ENCODE assay signal across 37 cellular contexts in the genomic region with DNA sequence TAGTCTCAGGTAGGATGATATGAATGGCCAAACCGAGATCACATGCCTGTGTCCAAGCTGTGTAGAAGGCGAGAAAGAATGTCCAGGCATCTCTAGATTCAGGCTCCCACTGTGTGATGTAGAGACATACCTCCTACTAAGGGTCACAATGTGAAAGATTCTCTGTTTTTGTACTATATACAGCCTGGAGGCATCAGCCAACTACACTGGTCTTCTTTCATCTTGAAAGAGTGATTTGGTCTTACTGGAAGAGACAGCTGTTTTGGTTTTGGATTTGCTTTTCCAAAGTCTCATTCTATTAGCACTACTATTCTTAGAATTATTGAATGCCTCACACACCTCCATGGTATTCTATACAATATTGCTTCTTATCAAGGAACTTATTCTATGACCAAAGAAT. TPM values are rescaled to one million over a fixed set of nuclear protein-coding genes. Genes with fewer than 3 reads are reported as not detected.
DNase-seq lines count a peak whose midpoint lies in the region; ATAC-seq, FAIRE-seq and TF ChIP-seq lines count a peak whose summit lies in the region.
"Had no signal": no experiment of that assay in that cellular context is flagged by ENCODE, and none has a peak within 500 bp of the region (broad histone marks: within the 10 kb centered on the region; RNA-seq: fewer than 3 reads in every experiment).

No MANE protein-coding gene starts in this region.

- peaks cover 9% of the 10 kb centered on the region for H3K9me3 Mint-ChIP-seq in nephron progenitor cell
- H3K9me3 Mint-ChIP-seq: CD4-positive, alpha-beta memory T cell; CD8-positive, alpha-beta memory T cell; CD8-positive, alpha-beta T cell had no signal

- H3K27me3 ChIP-seq in lower lobe of right lung (ENCODE audit: low read depth) (no peaks in the 10 kb centered on the region), breast epithelium (no peaks in the 10 kb centered on the region)
- H3K27me3 ChIP-seq: BE2C; BLaER1; BLaER1 treated with 17β-estradiol and CSF1 and Interleukin-3, amounts not matched to agents 10 nM and 100 nM had no signal

- ATAC-seq in lower lobe of right lung (no peak), left colon (no peak)
- ATAC-seq: A549; CD8-positive, alpha-beta T cell had no signal

- DNase-seq in GM12891 (ENCODE audit: insufficient read length, low spot score) (no peak), H54 (ENCODE audit: insufficient read length, low spot score) (no peak), SK-MEL-5 (ENCODE audit: low read depth, low spot score) (peak; percentile 54), foreskin melanocyte (peak; percentile 59), nephron progenitor cell (no peak), lower lobe of right lung (no peak), breast epithelium (ENCODE audit: low spot score in 2 of 2) (no peak), left colon (no peak)
- DNase-seq: 8988T; ACHN; AML-193; BE2C; C1 segment of cervical spinal cord; Caco-2; Calu3; CD4-positive, alpha-beta memory T cell; CD4-positive, alpha-beta T cell; CD4-positive, CD25-positive, alpha-beta regulatory T cell; CD8-positive, alpha-beta memory T cell; CD8-positive, alpha-beta T cell; COR-L47; DMS 273 treated with DMSO at 0.1 percent for 48 hours; DMS153; DMS53; DMS79; DMS79 treated with DMSO at 0.1 percent for 48 hours; DND-41; EL had no signal

- H3K36me3 Mint-ChIP-seq in nephron progenitor cell (ENCODE audit: low read depth): peaks cover 48% of the 10 kb centered on the region

- no peaks in the 10 kb centered on the region for H3K27me3 Mint-ChIP-seq in nephron progenitor cell (ENCODE audit: low read depth, poor library complexity)
- H3K27me3 Mint-ChIP-seq: B cell; CD4-positive, alpha-beta memory T cell; CD4-positive, alpha-beta T cell; CD4-positive, CD25-positive, alpha-beta regulatory T cell; CD8-positive, alpha-beta memory T cell had no signal

- FAIRE-seq in GM12891 (lab: Jason Lieb, UNC) (peak; percentile 26), H54 (lab: Jason Lieb, UNC) (peak; percentile 36)
- FAIRE-seq: A204.1, A549, D721Med had no signal

- peaks cover 37% of the 10 kb centered on the region for H3K36me3 ChIP-seq in lower lobe of right lung
- peaks cover 5% of the 10 kb centered on the region for H3K36me3 ChIP-seq in breast epithelium

- H3K4me1 ChIP-seq in lower lobe of right lung (no peaks in the 10 kb centered on the region), breast epithelium (no peaks in the 10 kb centered on the region)
- H3K4me1 ChIP-seq: A549; BE2C; BLaER1; BLaER1 treated with 17β-estradiol and CSF1 and Interleukin-3, amounts not matched to agents 10 nM and 100 nM; Caco-2 had no signal

- TF ChIP-seq CTCF in nephron progenitor cell (IDR thresholded peaks at IDR 0.05) (no peak), lower lobe of right lung (IDR thresholded peaks at IDR 0.05) (no peak), breast epithelium (IDR thresholded peaks at IDR 0.05) (no peak)

- no peak overlapping the region for H3K4me3 ChIP-seq in lower lobe of right lung
- no peak overlapping the region for H3K4me3 ChIP-seq in breast epithelium
- H3K4me3 ChIP-seq: A549; BLaER1; BLaER1 treated with 17β-estradiol and CSF1 and Interleukin-3, amounts not matched to agents 10 nM and 100 nM had no signal

- no peak overlapping the region for H3K27ac Mint-ChIP-seq in nephron progenitor cell
- H3K27ac Mint-ChIP-seq: B cell; CD14-positive monocyte; CD4-positive, alpha-beta memory T cell; CD4-positive, alpha-beta T cell; CD4-positive, CD25-positive, alpha-beta regulatory T cell; CD8-positive, alpha-beta memory T cell; CD8-positive, alpha-beta T cell had no signal

- H3K9me3 ChIP-seq in lower lobe of right lung (no peaks in the 10 kb centered on the region), breast epithelium (no peaks in the 10 kb centered on the region)
- H3K9me3 ChIP-seq: A549; BE2C; BLaER1; BLaER1 treated with 17β-estradiol and CSF1 and Interleukin-3, amounts not matched to agents 10 nM and 100 nM; Caco-2 had no signal

- H3K4me3 Mint-ChIP-seq in nephron progenitor cell: no peak overlapping the region
- H3K4me3 Mint-ChIP-seq: B cell; CD14-positive monocyte; CD4-positive, alpha-beta memory T cell; CD4-positive, alpha-beta T cell; CD4-positive, CD25-positive, alpha-beta regulatory T cell; CD8-positive, alpha-beta memory T cell; CD8-positive, alpha-beta T cell had no signal

- TF ChIP-seq POLR2A in GM12891 (IDR thresholded peaks at IDR 0.05; ENCODE audit: low read depth, low read length) (no peak), H54 (IDR thresholded peaks at IDR 0.05; ENCODE audit: low read depth, low read length) (no peak), breast epithelium (IDR thresholded peaks at IDR 0.05) (no peak)

- intact Hi-C loops in lower lobe of right lung (cut with DNase I): no loop called here
- intact Hi-C loops in breast epithelium (cut with DNase I; ENCODE audit: low total_unique reads): no loop called here
- intact Hi-C loops in left colon (cut with DNase I, micrococcal nuclease): no loop called here

- in situ Hi-C loops in SK-MEL-5 (cut with HindIII; ENCODE audit: low pct_unique_long_range_greater_than_20kb, low sequenced_read_pairs): no loop called here

- H3K4me1 Mint-ChIP-seq in nephron progenitor cell: no peaks in the 10 kb centered on the region
- H3K4me1 Mint-ChIP-seq: B cell; CD14-positive monocyte; CD4-positive, alpha-beta memory T cell; CD8-positive, alpha-beta memory T cell had no signal

- H3K27ac ChIP-seq in lower lobe of right lung (no peak overlapping the region), breast epithelium (no peak overlapping the region)
- H3K27ac ChIP-seq: 22Rv1; A549; BLaER1; BLaER1 treated with 17β-estradiol and CSF1 and Interleukin-3, amounts not matched to agents 10 nM and 100 nM; C4-2B had no signal

TF ChIP-seq in GM12891, 5 proteins besides CTCF, POLR2A, EP300 and RAD21:
- no peak for TF ChIP-seq PAX5 (IDR thresholded peaks at IDR 0.05; ENCODE audit: insufficient read depth, low read length, severe bottlenecking)
- no peak for TF ChIP-seq SPI1 (IDR thresholded peaks at IDR 0.05; ENCODE audit: low read depth, low read length)
- no peak for TF ChIP-seq POLR2AphosphoS5 (IDR thresholded peaks at IDR 0.05; ENCODE audit: low read depth, low read length)
- no peak for TF ChIP-seq TAF1 (IDR thresholded peaks at IDR 0.05; ENCODE audit: low read depth, low read length)
- no peak for TF ChIP-seq POU2F2 (IDR thresholded peaks at IDR 0.05; ENCODE audit: low read depth, low read length)

RNA-seq across cellular contexts. Expression of gene ERCC8, which starts 26.4 kb away (rescaled TPM):
- 5.4 TPM for polyA plus RNA-seq in GM12891 (2012; ENCODE audit: low read depth, missing spikeins)
- 13.6 and 13.9 TPM in 2 replicates for total RNA-seq in SK-MEL-5 (2014; rRNA removed; shearing (Covaris generic))
- 11.1 and 11.4 TPM in 2 replicates for polyA plus RNA-seq in SK-MEL-5 (2015; cell fraction: cytosol; rRNA removed)
- polyA plus RNA-seq in SK-MEL-5 (2015; cell fraction: nucleus; rRNA removed): 8.6 and 17.6 TPM in 2 replicates
- 10.3 TPM for total RNA-seq in lower lobe of right lung
- 10 to 100 TPM; 14.7 to 25.4 (median 17.3) TPM for total RNA-seq in breast epithelium
- total RNA-seq in left colon: 10 to 100 TPM in 1 of 2 donors, 1 to 10 TPM in 1; 9.1 to 11.0 TPM

RNA-seq across cellular contexts. Expression of gene NDUFAF2, which starts 26.5 kb away (rescaled TPM):
- polyA plus RNA-seq in GM12891 (2012; ENCODE audit: low read depth, missing spikeins): 38.5 TPM
- 47.8 and 60.3 TPM in 2 replicates for total RNA-seq in SK-MEL-5 (2014; rRNA removed; shearing (Covaris generic))
- polyA plus RNA-seq in SK-MEL-5 (2015; cell fraction: cytosol; rRNA removed): 26.5 and 45.7 TPM in 2 replicates
- polyA plus RNA-seq in SK-MEL-5 (2015; cell fraction: nucleus; rRNA removed): 1.6 and 8.5 TPM in 2 replicates
- total RNA-seq in lower lobe of right lung (20.0 TPM), breast epithelium (10 to 100 TPM; 14.9 to 22.6 (median 19.8) TPM), left colon (10 to 100 TPM; 15.6 to 25.0 TPM)

Comparison
In these comparisons a context has a peak if more than half of its experiments do, and no peak if none do; other contexts are left out.
1. DNase-seq: peak in SK-MEL-5 (single experiment) and foreskin melanocyte (single experiment); none in GM12891 (single experiment), H54 (single experiment), nephron progenitor cell (single experiment), lower lobe of right lung (single experiment), breast epithelium (0 of 2) and left colon (0 of 2).